In the genomic region with DNA sequence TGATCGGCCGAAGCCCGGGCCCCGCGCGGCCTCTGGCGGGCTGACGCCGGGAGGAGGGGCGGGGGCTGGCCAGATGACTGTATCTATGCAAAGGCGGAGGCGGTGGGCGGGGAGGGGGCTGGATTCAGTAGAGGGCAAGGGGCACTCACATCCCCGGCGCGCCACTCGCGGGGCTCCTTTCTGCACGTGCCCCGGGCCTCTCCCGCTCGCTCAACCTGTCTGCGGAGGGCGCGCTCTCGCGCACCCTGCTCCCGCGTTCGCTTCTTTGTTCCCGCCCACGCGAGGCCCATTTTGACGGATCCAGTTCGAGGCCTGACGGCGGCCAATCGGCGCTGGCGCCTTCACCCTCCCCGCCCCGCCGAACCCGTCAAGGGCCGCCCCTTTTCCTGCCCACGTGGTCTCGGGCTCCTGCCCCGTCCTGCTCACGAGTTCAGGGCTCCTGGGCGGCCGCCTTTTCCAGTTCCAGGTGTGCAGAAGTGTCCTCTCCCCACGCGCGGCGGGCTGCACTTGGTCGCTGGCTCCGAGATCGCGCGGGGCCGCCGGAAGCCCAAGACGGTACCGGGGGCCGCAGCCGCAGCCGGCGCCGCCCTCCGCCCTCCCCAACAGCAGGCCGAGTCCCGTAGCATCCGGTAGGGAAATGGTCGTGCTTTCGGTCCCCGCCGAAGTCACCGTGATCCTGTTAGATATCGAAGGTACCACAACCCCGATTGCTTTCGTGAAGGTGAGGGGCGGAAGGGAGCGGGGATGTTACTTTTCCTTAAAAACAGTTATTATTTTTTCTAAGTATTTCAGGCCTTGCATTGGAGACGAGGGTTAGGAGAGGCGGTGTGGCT, we compare ENCODE assay signal across 8 cellular contexts. TPM values are rescaled to one million over a fixed set of nuclear protein-coding genes. Genes with fewer than 3 reads are reported as not detected.
DNase-seq lines count a peak whose midpoint lies in the region; ATAC-seq and TF ChIP-seq lines count a peak whose summit lies in the region.

A gene (plus strand): TSS at position 398 of the 833 bp plus-strand sequence. CDS start 240 bp downstream, at position 638.
A gene (minus strand): TSS at position 270 of the 833 bp plus-strand sequence. CDS start 772 bp downstream, outside the sequence.

- peak within 1 kb of the TSS; percentile 99 for H3K4ac ChIP-seq in IMR-90 (ENCODE audit: low read depth, low read length)

- no peak for TF ChIP-seq RAD21 in IMR-90 (IDR thresholded peaks at IDR 0.05; ENCODE audit: low read length)

- POLR2A ChIA-PET in IMR-90 (lab: Charles Lee; ENCODE audit: unreplicated experiment), result no interaction called here

- H3K18ac ChIP-seq in IMR-90 (ENCODE audit: low read depth, low read length), result peak within 1 kb of the TSS; percentile 58

- peak within 1 kb of the TSS; percentile 90 for H2AK5ac ChIP-seq in IMR-90 (ENCODE audit: low read depth, low read length)

- TF ChIP-seq CTCF in IMR-90 (conservative IDR thresholded peaks at IDR 0.05; ENCODE audit: low read depth, low read length) (no peak), epithelial cell of esophagus (IDR thresholded peaks at IDR 0.05; ENCODE audit: insufficient read depth, low read depth, low read length, missing control alignments) (no peak)

- CTCF ChIA-PET in IMR-90 (lab: Yijun Ruan, JAX), result interaction anchor here (0.6 kb wide), 1 partner anchor 32 kb away, joined by 8 read pairs; no protein-coding TSS in a partner anchor

- H3K4me1 ChIP-seq in IMR-90 (ENCODE audit: control insufficient read depth, insufficient read depth, low read length), result peaks cover 1% of the 10 kb centered on the region

- H2BK20ac ChIP-seq in IMR-90 (ENCODE audit: low read depth, low read length), result no peak within 1 kb of the TSS

- WGBS in IMR-90 (ENCODE audit: extremely low coverage in 2 of 2, insufficient read length in 1 of 2), 2 experiments, result 1% methylated on average over 42 of the region's 85 CpGs; no CpG with 5 or more reads in 1 of the 2 experiments

- peak within 1 kb of the TSS; percentile 92 for H4K91ac ChIP-seq in IMR-90 (ENCODE audit: insufficient read depth, low read depth, low read length)

- ATAC-seq in GM21528 (IDR thresholded peaks at IDR 0.05; ENCODE audit: low FRiP score, unreplicated experiment) (peak; percentile 78), IMR-90 (ENCODE audit: low read depth) (peak; percentile 75)

- peaks cover 23 to 58% of the 10 kb centered on the region in 2 experiments for H3K79me1 ChIP-seq in IMR-90 (ENCODE audit: low read depth in 1 of 2, low read length in 2 of 2)

- H4K20me1 ChIP-seq in IMR-90 (ENCODE audit: insufficient read depth, low read length), result peaks cover 50% of the 10 kb centered on the region

- peak within 1 kb of the TSS; percentile 72; the same call in 1 of the 2 replicates for H2BK120ac ChIP-seq in IMR-90 (ENCODE audit: low read depth, low read length)

- DNase-seq in DMS 273 (lab: John Stamatoyannopoulos, UW; ENCODE audit: unreplicated experiment) (peak; percentile 98), IMR-90 (peak; percentile 94), OCI-M1 (lab: John Stamatoyannopoulos, UW) (peak; percentile 97), activated T-cell treated with anti-CD3 and anti-CD28 coated beads for 24 hours (ENCODE audit: low read depth) (peak; percentile 99), epithelial cell of esophagus (ENCODE audit: low read depth) (peak; percentile 98), mucosa of gallbladder (ENCODE audit: low spot score) (peak; percentile 96)
- peak; percentile 97 for DNase-seq in stimulated activated CD8-positive, alpha-beta memory T cell treated with anti-CD3 and anti-CD28 coated beads, Interleukin-4, amount 100 ng/mL, for 4 hours (ENCODE audit: low read depth in 2 of 2, low spot score in 1 of 2)

- H3K27me3 ChIP-seq in IMR-90 (ENCODE audit: control insufficient read depth, insufficient read depth, low read length), result no peaks in the 10 kb centered on the region

- intact Hi-C loops in IMR-90 (cut with micrococcal nuclease), result no loop called here

- peak within 1 kb of the TSS; percentile 99 for H2AFZ ChIP-seq in IMR-90 (replicated peaks; ENCODE audit: low read length, poor library complexity)

- H3K4me2 ChIP-seq in IMR-90 (ENCODE audit: low read depth, low read length), result peak within 1 kb of the TSS; percentile 94

- peak within 1 kb of the TSS; percentile 95 for H3K27ac ChIP-seq in IMR-90 (ENCODE audit: insufficient read depth, low read length)

- peak within 1 kb of the TSS; percentile 74 for H4K5ac ChIP-seq in IMR-90 (ENCODE audit: low read depth, low read length)

- no peaks in the 10 kb centered on the region for H3K9me3 ChIP-seq in IMR-90 (ENCODE audit: control insufficient read depth, insufficient read depth, low read length)

- dilution Hi-C loops in IMR-90 (cut with HindIII; ENCODE audit: low sequenced_read_pairs, unreplicated experiment), result no loop called here

- H3K36me3 ChIP-seq in IMR-90 (ENCODE audit: control insufficient read depth, insufficient read depth, low read length), result peaks cover 8% of the 10 kb centered on the region

- H3K56ac ChIP-seq in IMR-90 (ENCODE audit: extremely low read depth, insufficient read depth, low read length), result peak within 1 kb of the TSS; percentile 98

- peak within 1 kb of the TSS; percentile 92 for H3K4me3 ChIP-seq in IMR-90 (ENCODE audit: insufficient read depth, low read depth, low read length)
- H3K4me3 ChIP-seq in epithelial cell of esophagus (ENCODE audit: low read length), result peak within 1 kb of the TSS; percentile 94

- H2AK9ac ChIP-seq in IMR-90 (replicated peaks; ENCODE audit: low read depth, low read length, poor library complexity), result peak within 1 kb of the TSS; percentile 100

- peak within 1 kb of the TSS; percentile 85 for H2BK5ac ChIP-seq in IMR-90 (ENCODE audit: low read depth, low read length, poor library complexity, severe bottlenecking)

- peak within 1 kb of the TSS; percentile 96 for H3K9ac ChIP-seq in IMR-90 (ENCODE audit: low read depth, low read length)

- TF ChIP-seq POLR2A in IMR-90 (IDR thresholded peaks at IDR 0.05; ENCODE audit: low read depth, low read length), result 0 out of 2 replicates have a peak, but pooled peaks have one; percentile 12

- peak within 1 kb of the TSS; percentile 93 for H3K23ac ChIP-seq in IMR-90 (ENCODE audit: low read depth, low read length)

- peaks cover 1% of the 10 kb centered on the region; the same call in 1 of the 2 replicates for H3K9me1 ChIP-seq in IMR-90 (ENCODE audit: insufficient read depth, low read length)

- peak within 1 kb of the TSS; percentile 98 for H3K14ac ChIP-seq in IMR-90 (replicated peaks; ENCODE audit: low read depth, low read length)

- peak within 1 kb of the TSS; percentile 80 to 97 for H4K8ac ChIP-seq in IMR-90 (ENCODE audit: low read depth in 2 of 2, low read length in 2 of 2)

- BruUV-seq in IMR-90 (replicated peaks; lab: Mats Ljungman, UMichigan), result no TSS peak

- no peak within 1 kb of the TSS for H2BK15ac ChIP-seq in IMR-90 (ENCODE audit: low read depth, low read length)

- in situ Hi-C loops in IMR-90 (cut with MboI; ENCODE audit: low sequenced_read_pairs), result loop anchor here (25.0 kb wide), 1 partner anchor 607 kb away; a partner anchor contains a TSS

TF ChIP-seq in IMR-90, 13 proteins besides CTCF, POLR2A, EP300 and RAD21:
- TF ChIP-seq NFE2L2 (IDR thresholded peaks at IDR 0.05; ENCODE audit: low read depth, low read length) (no peak), MXI1 (IDR thresholded peaks at IDR 0.05; ENCODE audit: borderline replicate concordance, low read depth, low read length) (peak; percentile 89; the same call in 1 of the 2 replicates), BHLHE40 (IDR thresholded peaks at IDR 0.05; ENCODE audit: low read depth, low read length) (peak; percentile 98), CHD1 (IDR thresholded peaks at IDR 0.05; ENCODE audit: low read depth, low read length) (0 out of 2 replicates have a peak, but pooled peaks have one; percentile 46), MAZ (IDR thresholded peaks at IDR 0.05; ENCODE audit: borderline replicate concordance, low read depth, low read length) (peak; percentile 65; the same call in 1 of the 2 replicates), SMC3 (IDR thresholded peaks at IDR 0.05; ENCODE audit: low read depth, low read length) (no peak)
- TF ChIP-seq, protein P1, sequence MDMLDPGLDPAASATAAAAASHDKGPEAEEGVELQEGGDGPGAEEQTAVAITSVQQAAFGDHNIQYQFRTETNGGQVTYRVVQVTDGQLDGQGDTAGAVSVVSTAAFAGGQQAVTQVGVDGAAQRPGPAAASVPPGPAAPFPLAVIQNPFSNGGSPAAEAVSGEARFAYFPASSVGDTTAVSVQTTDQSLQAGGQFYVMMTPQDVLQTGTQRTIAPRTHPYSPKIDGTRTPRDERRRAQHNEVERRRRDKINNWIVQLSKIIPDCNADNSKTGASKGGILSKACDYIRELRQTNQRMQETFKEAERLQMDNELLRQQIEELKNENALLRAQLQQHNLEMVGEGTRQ (IDR thresholded peaks at IDR 0.05; ENCODE audit: low read depth, low read length), result peak; percentile 92
TF ChIP-seq in IMR-90: peak in this region for 5.

RNA-seq across cellular contexts. Expression of the first gene that starts in this region (rescaled TPM):
- total RNA-seq in IMR-90 (2012; rRNA removed) (36.0 and 51.7 TPM in 2 replicates), mucosa of gallbladder (30.1 TPM)
- polyA plus RNA-seq in IMR-90 (2012; rRNA removed), result 12.3 and 18.0 TPM in 2 replicates
- polyA plus RNA-seq in IMR-90 (2012; cell fraction: cytosol; rRNA removed), result 3.7 and 4.8 TPM in 2 replicates
- 1.5 and 5.9 TPM in 2 replicates for polyA plus RNA-seq in IMR-90 (2012; cell fraction: nucleus; rRNA removed; ENCODE audit: low replicate concordance)

RNA-seq across cellular contexts. Expression of the second gene that starts in this region (rescaled TPM):
- 52.9 and 203 TPM in 2 replicates for total RNA-seq in IMR-90 (2012; rRNA removed)
- polyA plus RNA-seq in IMR-90 (2012; rRNA removed), result 249 and 276 TPM in 2 replicates
- 25.2 and 31.1 TPM in 2 replicates for polyA plus RNA-seq in IMR-90 (2012; cell fraction: cytosol; rRNA removed)
- 95.7 and 500 TPM in 2 replicates for polyA plus RNA-seq in IMR-90 (2012; cell fraction: nucleus; rRNA removed; ENCODE audit: low replicate concordance)
- total RNA-seq in mucosa of gallbladder, result 158 TPM

Comparison
In these comparisons a context has a peak if more than half of its experiments do, and no peak if none do; other contexts are left out.
1. Peak in every context shown above with its lines: DNase-seq, ATAC-seq, H3K4me3 ChIP-seq and H3K27ac ChIP-seq.